Comparison of ENCODE assay signal across 15 cellular contexts in genomic region chr2:44295636-44296359, GRCh38. TPM values are rescaled to one million over a fixed set of nuclear protein-coding genes. Genes with fewer than 3 reads are reported as not detected.
DNase-seq lines count a peak whose midpoint lies in the region; ATAC-seq and TF ChIP-seq lines count a peak whose summit lies in the region.
"Had no signal": no experiment of that assay in that cellular context is flagged by ENCODE, and none has a peak within 500 bp of the region (broad histone marks: within the 10 kb centered on the region; RNA-seq: fewer than 3 reads in every experiment).

No MANE protein-coding gene starts in this region.

- CTCF ChIA-PET in activated naive CD4-positive, alpha-beta T cell treated with anti-CD3 and anti-CD28 coated beads for 36 hours (lab: Charles Lee) = interaction anchor here (0.6 to 1.7 kb wide), 7 partner anchors 12 to 712 kb away, joined by 3 to 4 read pairs (median 4); no protein-coding TSS in a partner anchor
- CTCF ChIA-PET in PC-9 (lab: Charles Lee) = no interaction called here

- H3K27ac Mint-ChIP-seq in activated naive CD4-positive, alpha-beta T cell treated with anti-CD3 and anti-CD28 coated beads for 36 hours = no peak overlapping the region
- H3K27ac Mint-ChIP-seq: CD4-positive, alpha-beta T cell had no signal

- peaks cover 18% of the 10 kb centered on the region for H3F3A ChIP-seq in PC-9 (ENCODE audit: insufficient read depth, low read depth)

- H3K4me3 ChIP-seq in PC-9 (no peak overlapping the region), right atrium auricular region (no peak overlapping the region)

- ATAC-seq in GM18868 (IDR thresholded peaks at IDR 0.05; ENCODE audit: unreplicated experiment) = no peak

- H3K36me3 ChIP-seq in PC-9 (ENCODE audit: low read depth) (no peaks in the 10 kb centered on the region), right atrium auricular region (no peaks in the 10 kb centered on the region)

- H4K20me1 ChIP-seq in PC-9 (ENCODE audit: insufficient read depth) = no peaks in the 10 kb centered on the region

- DNase-seq in activated naive CD4-positive, alpha-beta T cell treated with anti-CD3 and anti-CD28 coated beads for 36 hours = peak; percentile 18
- no peak for DNase-seq in activated naive CD4-positive, alpha-beta T cell treated with anti-CD3 and anti-CD28 coated beads, Interleukin-2, amount 50 U/mL, for 16 hours
- DNase-seq in PC-9 = no peak
- DNase-seq in iPS-NIHi11 (ENCODE audit: low spot score) = peak; percentile 25
- no peak for DNase-seq in stimulated activated naive CD4-positive, alpha-beta T cell treated with Interleukin-2 at 50 U/mL for 16 hours (lab: John Stamatoyannopoulos, UW)
- no peak for DNase-seq in right atrium auricular region (ENCODE audit: low spot score)
- no peak for DNase-seq in cortex of kidney (lab: John Stamatoyannopoulos, UW)
- DNase-seq: activated CD4-positive, CD25-positive, alpha-beta regulatory T cell; activated naive CD4-positive, alpha-beta T cell treated with Interleukin-2 at 50 U/mL for 16 hours; glutamatergic neuron; NCI-H2171 treated with DMSO at 0.1 percent for 48 hours; SIG-M5 had no signal

- BruUV-seq in PC-9 (replicated peaks; lab: Mats Ljungman, UMichigan) = no TSS peak

- peak; percentile 26; the same call in 1 of the 2 replicates for TF ChIP-seq CTCF in PC-9 (conservative IDR thresholded peaks at IDR 0.05)
- no peak for TF ChIP-seq CTCF in right atrium auricular region (IDR thresholded peaks at IDR 0.05)

- H3K27me3 Mint-ChIP-seq in activated naive CD4-positive, alpha-beta T cell treated with anti-CD3 and anti-CD28 coated beads for 36 hours (ENCODE audit: low read depth) = no peaks in the 10 kb centered on the region

- H3K79me2 ChIP-seq in PC-9 (ENCODE audit: low read depth) = no peaks in the 10 kb centered on the region

- no peak overlapping the region for H2AFZ ChIP-seq in PC-9

- H3K9me3 ChIP-seq in PC-9 (ENCODE audit: insufficient read depth, low read depth) (no peaks in the 10 kb centered on the region), right atrium auricular region (no peaks in the 10 kb centered on the region)

- no peak overlapping the region for H3K4me2 ChIP-seq in PC-9

- peaks cover 16% of the 10 kb centered on the region for H3K4me1 Mint-ChIP-seq in activated naive CD4-positive, alpha-beta T cell treated with anti-CD3 and anti-CD28 coated beads for 36 hours (ENCODE audit: low read depth)

- H3K9me3 Mint-ChIP-seq in activated naive CD4-positive, alpha-beta T cell treated with anti-CD3 and anti-CD28 coated beads for 36 hours = no peaks in the 10 kb centered on the region
- H3K9me3 Mint-ChIP-seq: CD4-positive, alpha-beta T cell had no signal

- POLR2A ChIA-PET in PC-9 (lab: Charles Lee; ENCODE audit: unreplicated experiment) = no interaction called here

- H3K27ac ChIP-seq in PC-9 (no peak overlapping the region), right atrium auricular region (no peak overlapping the region)

- H3K36me3 Mint-ChIP-seq in activated naive CD4-positive, alpha-beta T cell treated with anti-CD3 and anti-CD28 coated beads for 36 hours (ENCODE audit: low read depth) = no peaks in the 10 kb centered on the region

- no peaks in the 10 kb centered on the region for H3K27me3 ChIP-seq in PC-9 (ENCODE audit: insufficient read depth, low read depth)
- H3K27me3 ChIP-seq in right atrium auricular region = no peaks in the 10 kb centered on the region

- H3K9me2 ChIP-seq in PC-9 (ENCODE audit: insufficient read depth) = no peaks in the 10 kb centered on the region

- H3K4me3 Mint-ChIP-seq in activated naive CD4-positive, alpha-beta T cell treated with anti-CD3 and anti-CD28 coated beads for 36 hours = no peak overlapping the region
- H3K4me3 Mint-ChIP-seq: CD4-positive, alpha-beta T cell had no signal

- intact Hi-C loops in activated naive CD4-positive, alpha-beta T cell treated with anti-CD3 and anti-CD28 coated beads for 36 hours (cut with micrococcal nuclease) = loop anchor here (1.0 to 2.0 kb wide), 3 partner anchors 51 to 251 kb away; no protein-coding TSS in a partner anchor
- intact Hi-C loops in PC-9 (cut with micrococcal nuclease; ENCODE audit: unreplicated experiment) = no loop called here

- H3K4me1 ChIP-seq in PC-9 (replicated peaks; ENCODE audit: insufficient read depth) = peaks cover 21% of the 10 kb centered on the region
- H3K4me1 ChIP-seq in right atrium auricular region = peaks cover 0 to 5% of the 10 kb centered on the region in 2 donors

RNA-seq across cellular contexts. Expression of gene SLC3A1, which starts 20.5 kb away (rescaled TPM):
- not detected for total RNA-seq in activated naive CD4-positive, alpha-beta T cell treated with anti-CD3 and anti-CD28 coated beads for 36 hours
- total RNA-seq in PC-9 (2021) (0.28 TPM in 1 of 2 replicates, not detected in the other), right atrium auricular region (not detected)
- total RNA-seq: dermis microvascular lymphatic vessel endothelial cell had no signal

Comparison
In these comparisons a context has a peak if more than half of its experiments do, and no peak if none do; other contexts are left out.
1. DNase-seq: peak in activated naive CD4-positive, alpha-beta T cell treated with anti-CD3 and anti-CD28 coated beads for 36 hours (single experiment) and iPS-NIHi11 (single experiment); none in activated naive CD4-positive, alpha-beta T cell treated with anti-CD3 and anti-CD28 coated beads, Interleukin-2, amount 50 U/mL, for 16 hours (single experiment), PC-9 (0 of 2), stimulated activated naive CD4-positive, alpha-beta T cell treated with Interleukin-2 at 50 U/mL for 16 hours (single experiment), right atrium auricular region (single experiment) and cortex of kidney (single experiment).